In genomic region chr1:214451591-214451990, GRCh38 we compare ENCODE assay signal across 23 cellular contexts.
DNase-seq lines count a peak whose midpoint lies in the region; ATAC-seq and TF ChIP-seq lines count a peak whose summit lies in the region.
"Had no signal": no experiment of that assay in that cellular context is flagged by ENCODE, and none has a peak within 500 bp of the region (broad histone marks: within the 10 kb centered on the region; RNA-seq: fewer than 3 reads in every experiment).

No MANE protein-coding gene starts in this region.

- BruUV-seq in IMR-90 (replicated peaks; lab: Mats Ljungman, UMichigan) = no TSS peak

- H3K56ac ChIP-seq in IMR-90 (ENCODE audit: extremely low read depth, insufficient read depth, low read length) = no peak overlapping the region

- peak overlapping the region in 1 of 2 experiments; percentile 9; a peak in 1 of 4 replicates for H4K8ac ChIP-seq in IMR-90 (ENCODE audit: low read depth in 2 of 2, low read length in 2 of 2)

- TF ChIP-seq CTCF in IMR-90 (conservative IDR thresholded peaks at IDR 0.05; ENCODE audit: low read depth, low read length) = no peak

- TF ChIP-seq RAD21 in IMR-90 (IDR thresholded peaks at IDR 0.05; ENCODE audit: low read length) = no peak

- no peak overlapping the region for H4K91ac ChIP-seq in IMR-90 (ENCODE audit: insufficient read depth, low read depth, low read length)

- dilution Hi-C loops in IMR-90 (cut with HindIII; ENCODE audit: low sequenced_read_pairs, unreplicated experiment) = no loop called here

- H3K4me2 ChIP-seq in IMR-90 (ENCODE audit: low read depth, low read length) = no peak overlapping the region

- no peaks in the 10 kb centered on the region for H3K9me3 ChIP-seq in IMR-90 (ENCODE audit: control insufficient read depth, insufficient read depth, low read length)
- H3K9me3 ChIP-seq: adrenal gland, Caco-2, esophagus squamous epithelium, pancreas, transverse colon had no signal

- H3K36me3 ChIP-seq in IMR-90 (ENCODE audit: control insufficient read depth, insufficient read depth, low read length) = 0 out of 2 replicates have a peak, but pooled peaks cover 5% of the 10 kb centered on the region
- H3K36me3 ChIP-seq: adrenal gland, pancreas, transverse colon had no signal

- no peak for TF ChIP-seq POLR2A in IMR-90 (IDR thresholded peaks at IDR 0.05; ENCODE audit: low read depth, low read length)

- H2BK20ac ChIP-seq in IMR-90 (ENCODE audit: low read depth, low read length) = no peak overlapping the region

- H3K27ac ChIP-seq in IMR-90 (ENCODE audit: insufficient read depth, low read length) = no peak overlapping the region
- H3K27ac ChIP-seq in cingulate gyrus (ENCODE audit: low read depth, low read length) = peak overlapping the region; percentile 30
- no peak overlapping the region for H3K27ac ChIP-seq in caudate nucleus (ENCODE audit: low read depth, low read length)
- H3K27ac ChIP-seq: adrenal gland, coronary artery, esophagus squamous epithelium, pancreas, transverse colon had no signal

- peaks cover 23% of the 10 kb centered on the region; the same call in 1 of the 2 replicates for H4K20me1 ChIP-seq in IMR-90 (ENCODE audit: insufficient read depth, low read length)

- H3K79me1 ChIP-seq in IMR-90 (ENCODE audit: low read depth in 1 of 2, low read length in 2 of 2) = peaks cover 28 to 80% of the 10 kb centered on the region in 2 experiments

- H2BK5ac ChIP-seq in IMR-90 (ENCODE audit: low read depth, low read length, poor library complexity, severe bottlenecking) = peak overlapping the region; percentile 5

- H3K9me1 ChIP-seq in IMR-90 (ENCODE audit: insufficient read depth, low read length) = peaks cover 20% of the 10 kb centered on the region

- H3K14ac ChIP-seq in IMR-90 (replicated peaks; ENCODE audit: low read depth, low read length) = peak overlapping the region; percentile 34; the same call in 1 of the 2 replicates

- H3K18ac ChIP-seq in IMR-90 (ENCODE audit: low read depth, low read length) = no peak overlapping the region

- peak overlapping the region; percentile 9; the same call in 1 of the 2 replicates for H3K4ac ChIP-seq in IMR-90 (ENCODE audit: low read depth, low read length)

- H3K27me3 ChIP-seq in IMR-90 (ENCODE audit: control insufficient read depth, insufficient read depth, low read length) = no peaks in the 10 kb centered on the region
- H3K27me3 ChIP-seq: adrenal gland, esophagus squamous epithelium, pancreas, transverse colon had no signal

- no CpG with 5 or more reads among the region's 4 CpGs for WGBS in IMR-90 (ENCODE audit: extremely low coverage in 2 of 2, insufficient read length in 1 of 2), 2 experiments

- H3K9ac ChIP-seq in IMR-90 (ENCODE audit: low read depth, low read length) = no peak overlapping the region

- H2AK5ac ChIP-seq in IMR-90 (ENCODE audit: low read depth, low read length) = peak overlapping the region; percentile 12; the same call in 1 of the 2 replicates

- intact Hi-C loops in IMR-90 (cut with micrococcal nuclease) = no loop called here

- H2AK9ac ChIP-seq in IMR-90 (replicated peaks; ENCODE audit: low read depth, low read length, poor library complexity) = no peak overlapping the region

- no peak overlapping the region for H2BK120ac ChIP-seq in IMR-90 (ENCODE audit: low read depth, low read length)

- H2AFZ ChIP-seq in IMR-90 (replicated peaks; ENCODE audit: low read length, poor library complexity) = no peak overlapping the region

- no peak for ATAC-seq in IMR-90 (ENCODE audit: low read depth)
- ATAC-seq: left colon, pancreas had no signal

- H3K4me1 ChIP-seq in IMR-90 (ENCODE audit: control insufficient read depth, insufficient read depth, low read length) = peaks cover 19% of the 10 kb centered on the region

- H3K23ac ChIP-seq in IMR-90 (ENCODE audit: low read depth, low read length) = 0 out of 2 replicates have a peak overlapping the region, but pooled peaks have one; percentile 8

- CTCF ChIA-PET in IMR-90 (lab: Yijun Ruan, JAX) = interaction anchor here (0.9 kb wide), 1 partner anchor 30 kb away, joined by 5 read pairs; no protein-coding TSS in a partner anchor

- DNase-seq in activated T-cell treated with anti-CD3 and anti-CD28 coated beads for 24 hours (ENCODE audit: low read depth) (peak; percentile 20), activated T-cell treated with anti-CD3 and anti-CD28 coated beads for 4 hours (no peak), IMR-90 (no peak), NCI-H1694 treated with DMSO at 0.1 percent for 48 hours (lab: John Stamatoyannopoulos, UW) (no peak), mucosa of gallbladder (ENCODE audit: low spot score) (no peak), caudate nucleus (lab: John Stamatoyannopoulos, UW) (no peak)
- DNase-seq in stimulated activated CD8-positive, alpha-beta memory T cell treated with anti-CD3 and anti-CD28 coated beads, Interleukin-2, amount 100 ng/mL, for 48 hours (ENCODE audit: low read depth in 2 of 2) = peak; percentile 4 to 34
- DNase-seq: adrenal gland, Caco-2, esophagus squamous epithelium, GDM1, hypothalamus, KBM-7, left colon, NCI-H1436, NCI-H345, pancreas, SIG-M5, T-helper 9 cell, transverse colon had no signal

- H2BK15ac ChIP-seq in IMR-90 (ENCODE audit: low read depth, low read length) = no peak overlapping the region

- no peak overlapping the region for H3K4me3 ChIP-seq in IMR-90 (ENCODE audit: insufficient read depth, low read depth, low read length)
- H3K4me3 ChIP-seq: adrenal gland, coronary artery, esophagus squamous epithelium, pancreas, skin epidermis, transverse colon had no signal

- in situ Hi-C loops in IMR-90 (cut with MboI; ENCODE audit: low sequenced_read_pairs) = no loop called here

- POLR2A ChIA-PET in IMR-90 (lab: Charles Lee; ENCODE audit: unreplicated experiment) = no interaction called here

- H4K5ac ChIP-seq in IMR-90 (ENCODE audit: low read depth, low read length) = no peak overlapping the region

TF ChIP-seq in IMR-90, 13 proteins besides CTCF, POLR2A, EP300 and RAD21:
- TF ChIP-seq RFX5 (IDR thresholded peaks at IDR 0.05; ENCODE audit: low read depth, low read length) (no peak), ELK1 (IDR thresholded peaks at IDR 0.05; ENCODE audit: borderline replicate concordance, low read depth, low read length) (no peak), NFE2L2 (IDR thresholded peaks at IDR 0.05; ENCODE audit: low read depth, low read length) (no peak), USF2 (IDR thresholded peaks at IDR 0.05; ENCODE audit: low read depth, low read length) (no peak), CHD1 (IDR thresholded peaks at IDR 0.05; ENCODE audit: low read depth, low read length) (no peak), MAZ (IDR thresholded peaks at IDR 0.05; ENCODE audit: borderline replicate concordance, low read depth, low read length) (no peak), RCOR1 (IDR thresholded peaks at IDR 0.05; ENCODE audit: insufficient replicate concordance, low read length) (no peak), CEBPB (IDR thresholded peaks at IDR 0.05; ENCODE audit: low read depth, low read length) (no peak), MXI1 (IDR thresholded peaks at IDR 0.05; ENCODE audit: borderline replicate concordance, low read depth, low read length) (no peak), BHLHE40 (IDR thresholded peaks at IDR 0.05; ENCODE audit: low read depth, low read length) (no peak), FOS (IDR thresholded peaks at IDR 0.05; ENCODE audit: low read depth, low read length) (no peak), MAFK (IDR thresholded peaks at IDR 0.05; ENCODE audit: low read depth, low read length) (no peak)

Comparison
In these comparisons a context has a peak if more than half of its experiments do, and no peak if none do; other contexts are left out.
1. DNase-seq: peak in activated T-cell treated with anti-CD3 and anti-CD28 coated beads for 24 hours (single experiment) and stimulated activated CD8-positive, alpha-beta memory T cell treated with anti-CD3 and anti-CD28 coated beads, Interleukin-2, amount 100 ng/mL, for 48 hours (2 of 2); none in activated T-cell treated with anti-CD3 and anti-CD28 coated beads for 4 hours (single experiment), IMR-90 (single experiment), NCI-H1694 treated with DMSO at 0.1 percent for 48 hours (single experiment), mucosa of gallbladder (single experiment) and caudate nucleus (0 of 61).